Comparison of ENCODE assay signal across 10 cellular contexts in the genomic region with DNA sequence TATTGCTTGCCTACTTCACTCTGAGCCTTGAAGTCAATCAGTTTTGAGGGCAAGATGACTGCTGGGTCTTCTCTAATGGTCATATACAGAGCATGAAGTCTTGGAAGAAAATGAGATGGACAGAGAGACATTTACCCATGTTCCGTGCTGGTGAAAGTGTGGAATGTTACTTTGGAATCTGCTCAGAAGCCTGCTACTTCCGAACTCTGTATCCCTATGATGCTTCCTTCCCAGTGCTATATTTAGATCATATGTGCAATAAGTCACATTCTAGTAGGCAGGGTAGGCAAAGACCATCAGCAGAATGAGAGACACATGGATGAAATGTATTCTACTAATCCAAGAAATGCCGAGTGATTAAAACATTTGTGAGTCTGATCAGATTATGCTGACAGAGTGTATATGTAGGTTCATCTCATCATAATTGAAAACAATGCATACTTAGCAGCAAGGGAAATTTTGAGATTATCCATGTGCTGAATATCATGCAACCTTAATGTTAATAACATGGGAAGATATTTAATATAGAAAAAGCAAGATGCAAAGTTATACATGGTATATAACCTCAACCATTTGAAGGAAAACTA.
DNase-seq lines count a peak whose midpoint lies in the region; ATAC-seq and TF ChIP-seq lines count a peak whose summit lies in the region.
"Had no signal": no experiment of that assay in that cellular context is flagged by ENCODE, and none has a peak within 500 bp of the region (broad histone marks: within the 10 kb centered on the region; RNA-seq: fewer than 3 reads in every experiment).

No MANE protein-coding gene starts in this region.

- H3K27me3 ChIP-seq in RWPE2 (ENCODE audit: insufficient read depth, poor library complexity, severe bottlenecking) (no peaks in the 10 kb centered on the region), esophagus squamous epithelium (no peaks in the 10 kb centered on the region)
- H3K27me3 ChIP-seq: colonic mucosa, upper lobe of right lung had no signal

- H3K4me1 ChIP-seq in RWPE2 (ENCODE audit: insufficient read depth, poor library complexity, severe bottlenecking) (peaks cover 44% of the 10 kb centered on the region), esophagus squamous epithelium (peaks cover 13 to 96% (median 41%) of the 10 kb centered on the region in 3 donors)

- H3K36me3 ChIP-seq in RWPE2 (ENCODE audit: low read depth) = no peaks in the 10 kb centered on the region
- H3K36me3 ChIP-seq in esophagus squamous epithelium = no peaks in the 10 kb centered on the region
- H3K36me3 ChIP-seq: colonic mucosa, upper lobe of right lung had no signal

- TF ChIP-seq POLR2A in esophagus squamous epithelium (IDR thresholded peaks at IDR 0.05) = no peak

- intact Hi-C loops in esophagus squamous epithelium (cut with DNase I) = no loop called here

- H3K9me3 ChIP-seq in RWPE2 (ENCODE audit: severe bottlenecking) = no peaks in the 10 kb centered on the region
- no peaks in the 10 kb centered on the region for H3K9me3 ChIP-seq in esophagus squamous epithelium
- H3K9me3 ChIP-seq: colonic mucosa, upper lobe of right lung had no signal

- peak overlapping the region; percentile 87 for H3K4me3 Mint-ChIP-seq in natural killer cell treated with Interleukin-12 subunit alpha and Interleukin-12 subunit beta and Interleukin-15 and Interleukin-18, amount 100 ng/mL, for 72 hours

- H3K4me1 Mint-ChIP-seq in natural killer cell treated with Interleukin-12 subunit alpha and Interleukin-12 subunit beta and Interleukin-15 and Interleukin-18, amount 100 ng/mL, for 72 hours (ENCODE audit: low read depth in 2 of 2) = peaks cover 71 to 72% of the 10 kb centered on the region in 2 donors

- TF ChIP-seq CTCF in RWPE2 (IDR thresholded peaks at IDR 0.05; ENCODE audit: poor library complexity, severe bottlenecking) = no peak
- TF ChIP-seq CTCF in GM10266 (IDR thresholded peaks at IDR 0.05; ENCODE audit: control insufficient read depth, insufficient read depth, low read depth, missing control alignments) = no peak
- no peak for TF ChIP-seq CTCF in esophagus squamous epithelium (IDR thresholded peaks at IDR 0.05)

- no peaks in the 10 kb centered on the region for H3K27me3 Mint-ChIP-seq in natural killer cell treated with Interleukin-12 subunit alpha and Interleukin-12 subunit beta and Interleukin-15 and Interleukin-18, amount 100 ng/mL, for 72 hours

- 54 to 59% methylated on average over 3 of the region's 3 CpGs for WGBS in esophagus squamous epithelium, 2 donors

- ATAC-seq in RWPE2 (ENCODE audit: low read depth) = no peak
- no peak for ATAC-seq in natural killer cell treated with Interleukin-12 subunit alpha and Interleukin-12 subunit beta and Interleukin-15 and Interleukin-18, amount 100 ng/mL, for 72 hours
- ATAC-seq: upper lobe of right lung had no signal

- H3K27ac Mint-ChIP-seq in natural killer cell treated with Interleukin-12 subunit alpha and Interleukin-12 subunit beta and Interleukin-15 and Interleukin-18, amount 100 ng/mL, for 72 hours = peak overlapping the region; percentile 91

- DNase-seq in EH (ENCODE audit: low read depth) (peak; percentile 79), RWPE2 (ENCODE audit: low spot score) (no peak), epithelial cell of prostate (ENCODE audit: low read depth, low spot score) (no peak), NCI-H510A treated with DMSO at 0.1 percent for 48 hours (lab: John Stamatoyannopoulos, UW) (no peak), GM10266 (ENCODE audit: extremely low spot score) (no peak), esophagus squamous epithelium (lab: John Stamatoyannopoulos, UW) (no peak)
- no peak for DNase-seq in natural killer cell treated with Interleukin-12 subunit alpha and Interleukin-12 subunit beta and Interleukin-15 and Interleukin-18, amount 100 ng/mL, for 72 hours (ENCODE audit: low spot score)
- DNase-seq: NCI-H446, upper lobe of right lung had no signal

- no peaks in the 10 kb centered on the region for H3K9me3 Mint-ChIP-seq in natural killer cell treated with Interleukin-12 subunit alpha and Interleukin-12 subunit beta and Interleukin-15 and Interleukin-18, amount 100 ng/mL, for 72 hours

- H3K36me3 Mint-ChIP-seq in natural killer cell treated with Interleukin-12 subunit alpha and Interleukin-12 subunit beta and Interleukin-15 and Interleukin-18, amount 100 ng/mL, for 72 hours = no peaks in the 10 kb centered on the region

- no peak overlapping the region for H3K4me3 ChIP-seq in RWPE2 (ENCODE audit: severe bottlenecking)
- no peak overlapping the region for H3K4me3 ChIP-seq in esophagus squamous epithelium
- H3K4me3 ChIP-seq: colonic mucosa, upper lobe of right lung had no signal

- H3K27ac ChIP-seq in RWPE2 (ENCODE audit: poor library complexity, severe bottlenecking) (peak overlapping the region; percentile 95), epithelial cell of prostate (peak overlapping the region; percentile 97), esophagus squamous epithelium (peak overlapping the region in 1 of 4 donors; percentile 13)
- H3K27ac ChIP-seq: colonic mucosa, upper lobe of right lung had no signal
